In genomic region chrX:153539171-153539978, GRCh38 we compare ENCODE assay signal across 8 cellular contexts. TPM values are rescaled to one million over a fixed set of nuclear protein-coding genes. Genes with fewer than 3 reads are reported as not detected.
DNase-seq lines count a peak whose midpoint lies in the region; ATAC-seq and TF ChIP-seq lines count a peak whose summit lies in the region.

No MANE protein-coding gene starts in this region.

- H3K9me3 ChIP-seq in DND-41 (ENCODE audit: insufficient read depth, low read length, severe bottlenecking) (no peaks in the 10 kb centered on the region), colonic mucosa (no peaks in the 10 kb centered on the region), liver (ENCODE audit: control insufficient read depth in 4 of 4, low read length in 3 of 4) (no peaks in the 10 kb centered on the region)

- H3K27ac Mint-ChIP-seq in GM23338 = no peak overlapping the region
- H3K27ac Mint-ChIP-seq in activated CD4-positive, alpha-beta T cell treated with anti-CD3 and anti-CD28 coated beads for 36 hours = no peak overlapping the region

- peak; percentile 94 for ATAC-seq in DND-41 (ENCODE audit: insufficient read depth, low read depth)
- ATAC-seq in GM23338 = peak; percentile 87
- ATAC-seq in activated CD4-positive, alpha-beta T cell treated with anti-CD3 and anti-CD28 coated beads for 36 hours = peak; percentile 93

- 37% methylated on average over 31 of the region's 31 CpGs for WGBS in liver

- no peaks in the 10 kb centered on the region for H3K36me3 ChIP-seq in DND-41 (ENCODE audit: insufficient read depth, low read length)
- no peaks in the 10 kb centered on the region for H3K36me3 ChIP-seq in GM23338 (ENCODE audit: insufficient read depth)
- no peaks in the 10 kb centered on the region for H3K36me3 ChIP-seq in colonic mucosa
- no peaks in the 10 kb centered on the region for H3K36me3 ChIP-seq in liver (ENCODE audit: control insufficient read depth in 4 of 4, insufficient read depth in 3 of 4, low read depth in 1 of 4, low read length in 3 of 4)

- no peaks in the 10 kb centered on the region for H3K4me1 ChIP-seq in DND-41 (ENCODE audit: insufficient read depth, low read length)
- no peaks in the 10 kb centered on the region for H3K4me1 ChIP-seq in GM23338 (ENCODE audit: insufficient read depth)
- no peaks in the 10 kb centered on the region for H3K4me1 ChIP-seq in colonic mucosa
- H3K4me1 ChIP-seq in liver (ENCODE audit: control insufficient read depth in 4 of 4, insufficient read depth in 4 of 4, low read length in 3 of 4) = peaks cover 0 to 9% (median 4%) of the 10 kb centered on the region in 4 donors

- H4K20me1 ChIP-seq in DND-41 (ENCODE audit: insufficient read depth, low read length) = no peaks in the 10 kb centered on the region
- H4K20me1 ChIP-seq in GM23338 (replicated peaks; ENCODE audit: insufficient read depth) = no peaks in the 10 kb centered on the region

- CTCF ChIA-PET in activated CD4-positive, alpha-beta T cell treated with anti-CD3 and anti-CD28 coated beads for 36 hours (lab: Charles Lee) = interaction anchor here (0.5 to 2.7 kb wide), 19 partner anchors 10 to 200 kb away, joined by 3 to 33 read pairs (median 4); partner anchors contain the start of gene DUSP9

- no peaks in the 10 kb centered on the region for H3K36me3 Mint-ChIP-seq in GM23338 (ENCODE audit: low read depth)
- no peaks in the 10 kb centered on the region for H3K36me3 Mint-ChIP-seq in activated CD4-positive, alpha-beta T cell treated with anti-CD3 and anti-CD28 coated beads for 36 hours (ENCODE audit: low read depth)

- H3K27me3 ChIP-seq in DND-41 (ENCODE audit: insufficient read depth, low read length, poor library complexity) = no peaks in the 10 kb centered on the region
- no peaks in the 10 kb centered on the region for H3K27me3 ChIP-seq in GM23338 (ENCODE audit: insufficient read depth)
- no peaks in the 10 kb centered on the region for H3K27me3 ChIP-seq in colonic mucosa
- H3K27me3 ChIP-seq in liver (ENCODE audit: control insufficient read depth in 4 of 4, insufficient read depth in 4 of 4, low read length in 3 of 4) = no peaks in the 10 kb centered on the region

- no peaks in the 10 kb centered on the region for H3K79me2 ChIP-seq in DND-41 (ENCODE audit: insufficient read depth, low read length)
- no peaks in the 10 kb centered on the region for H3K79me2 ChIP-seq in GM23338 (replicated peaks; ENCODE audit: insufficient read depth)

- no peak overlapping the region for H3K4me2 ChIP-seq in DND-41 (ENCODE audit: insufficient read depth, low read length)
- no peak overlapping the region for H3K4me2 ChIP-seq in GM23338

- no peak overlapping the region for H3K4me3 ChIP-seq in DND-41 (ENCODE audit: low read depth in 1 of 2, low read length in 2 of 2)
- no peak overlapping the region for H3K4me3 ChIP-seq in GM23338
- H3K4me3 ChIP-seq in colonic mucosa = no peak overlapping the region
- H3K4me3 ChIP-seq in liver (ENCODE audit: low read depth in 1 of 3, low read length in 3 of 3) = no peak overlapping the region

- TF ChIP-seq CTCF in DND-41 (IDR thresholded peaks at IDR 0.05; ENCODE audit: borderline replicate concordance, extremely low read depth, low read length, poor library complexity, severe bottlenecking) (peak; percentile 83), GM23338 (conservative IDR thresholded peaks at IDR 0.05; ENCODE audit: low read depth in 2 of 2) (peak; percentile 63 to 89), colonic mucosa (IDR thresholded peaks at IDR 0.05) (peak; percentile 79), liver (IDR thresholded peaks at IDR 0.05; ENCODE audit: low read depth, low read length, missing input control) (peak; percentile 84)

- H3K9me3 Mint-ChIP-seq in GM23338 = no peaks in the 10 kb centered on the region
- H3K9me3 Mint-ChIP-seq in activated CD4-positive, alpha-beta T cell treated with anti-CD3 and anti-CD28 coated beads for 36 hours (ENCODE audit: low read depth) = no peaks in the 10 kb centered on the region

- intact Hi-C loops in activated CD4-positive, alpha-beta T cell treated with anti-CD3 and anti-CD28 coated beads for 36 hours (cut with DNase I, micrococcal nuclease) = loop anchor here (1.0 to 5.0 kb wide), 4 partner anchors 110 to 129 kb away; no protein-coding TSS in a partner anchor
- intact Hi-C loops in colonic mucosa (cut with DNase I) = loop anchor here (5.0 kb wide), 1 partner anchor 128 kb away; no protein-coding TSS in a partner anchor

- H3K9me2 ChIP-seq in GM23338 (ENCODE audit: insufficient read depth) = no peaks in the 10 kb centered on the region

- H3K27me3 Mint-ChIP-seq in GM23338 (ENCODE audit: insufficient read depth, low read depth, poor library complexity) = peaks cover 2% of the 10 kb centered on the region
- peaks cover 2% of the 10 kb centered on the region for H3K27me3 Mint-ChIP-seq in activated CD4-positive, alpha-beta T cell treated with anti-CD3 and anti-CD28 coated beads for 36 hours

- H3K4me3 Mint-ChIP-seq in GM23338 = no peak overlapping the region
- H3K4me3 Mint-ChIP-seq in activated CD4-positive, alpha-beta T cell treated with anti-CD3 and anti-CD28 coated beads for 36 hours = no peak overlapping the region

- no peaks in the 10 kb centered on the region for H3F3A ChIP-seq in GM23338 (replicated peaks; ENCODE audit: low read depth)

- DNase-seq in DND-41 (peak; percentile 52), GM23338 (ENCODE audit: low spot score) (peak; percentile 69), NCI-H1092 (lab: John Stamatoyannopoulos, UW) (peak; percentile 40), colonic mucosa (peak; percentile 68), mesenteric fat pad (ENCODE audit: low spot score) (no peak)
- DNase-seq in activated CD4-positive, alpha-beta T cell treated with anti-CD3 and anti-CD28 coated beads for 36 hours = peak; percentile 73
- peak; percentile 22 to 38 (median 27) for DNase-seq in stimulated activated CD4-positive, alpha-beta T cell treated with anti-CD3 and anti-CD28 coated beads, TNF-alpha, amount 100 ng/mL, for 48 hours (ENCODE audit: low read depth in 3 of 3)

- H3K9ac ChIP-seq in DND-41 (ENCODE audit: low read depth, low read length) (no peak overlapping the region), colonic mucosa (ENCODE audit: low read depth in 2 of 2, low read length in 2 of 2) (no peak overlapping the region), liver (ENCODE audit: low read depth in 1 of 2, low read length in 2 of 2) (no peak overlapping the region)

- H2AFZ ChIP-seq in DND-41 (ENCODE audit: low read depth, low read length) (no peak overlapping the region), GM23338 (no peak overlapping the region)

- H3K27ac ChIP-seq in DND-41 (ENCODE audit: low read length) = no peak overlapping the region
- H3K27ac ChIP-seq in GM23338 (ENCODE audit: low read depth) = no peak overlapping the region
- no peak overlapping the region for H3K27ac ChIP-seq in colonic mucosa
- no peak overlapping the region for H3K27ac ChIP-seq in liver (ENCODE audit: low read depth in 1 of 2, low read length in 2 of 2)

- peak; percentile 78 to 88 for TF ChIP-seq RAD21 in liver (IDR thresholded peaks at IDR 0.05)

- H3K4me1 Mint-ChIP-seq in GM23338 = no peaks in the 10 kb centered on the region
- no peaks in the 10 kb centered on the region for H3K4me1 Mint-ChIP-seq in activated CD4-positive, alpha-beta T cell treated with anti-CD3 and anti-CD28 coated beads for 36 hours

- POLR2A ChIA-PET in activated CD4-positive, alpha-beta T cell treated with anti-CD3 and anti-CD28 coated beads for 36 hours (lab: Charles Lee) = no interaction called here

TF ChIP-seq in GM23338, 12 proteins besides CTCF, POLR2A, EP300 and RAD21 (continues in another document):
- TF ChIP-seq EZH2phosphoT487 (IDR thresholded peaks at IDR 0.05; ENCODE audit: unreplicated experiment) = no peak

TF ChIP-seq in liver, 16 proteins besides CTCF, POLR2A, EP300 and RAD21:
- TF ChIP-seq RXRA (IDR thresholded peaks at IDR 0.05) (peak in 1 of 2 donors; percentile 15), TAF1 (conservative IDR thresholded peaks at IDR 0.05) (no peak), HNF4G (IDR thresholded peaks at IDR 0.05) (no peak), FOXA1 (IDR thresholded peaks at IDR 0.05) (no peak)

RNA-seq across cellular contexts. Expression of gene ATP2B3, which starts 21.9 kb away (rescaled TPM):
- total RNA-seq in GM23338 (2014; rRNA removed; shearing (Covaris generic)) = 0.17 and 0.54 TPM in 2 replicates
- polyA plus RNA-seq in GM23338 (2016; fragmentation: Nextera tagmentation; extraction: Ambion mirVana) (0.09 TPM in 1 of 2 replicates, not detected in the other), liver (not detected)
- total RNA-seq in activated CD4-positive, alpha-beta T cell treated with anti-CD3 and anti-CD28 coated beads for 36 hours = not detected
- total RNA-seq in colonic mucosa (under 1 TPM in 1 of 2 donors, not detected in 1; 0.24 TPM), liver (not detected), mesenteric fat pad (not detected)

RNA-seq across cellular contexts. Expression of gene BGN, which starts 44.6 kb away (rescaled TPM):
- total RNA-seq in GM23338 (2014; rRNA removed; shearing (Covaris generic)) = 0.23 and 0.87 TPM in 2 replicates
- polyA plus RNA-seq in GM23338 (2016; fragmentation: Nextera tagmentation; extraction: Ambion mirVana) (0.71 and 1.8 TPM in 2 replicates), liver (100 to 1,000 TPM in 1 of 2 donors, 10 to 100 TPM in 1; 58.8 to 131 TPM)
- not detected for total RNA-seq in activated CD4-positive, alpha-beta T cell treated with anti-CD3 and anti-CD28 coated beads for 36 hours
- total RNA-seq in colonic mucosa (10 to 100 TPM in 1 of 2 donors, 1 to 10 TPM in 1; 6.0 to 11.4 TPM), liver (10 to 100 TPM; 11.7 to 30.7 TPM), mesenteric fat pad (72.1 TPM)

RNA-seq across cellular contexts. Expression of gene CCNQ, which starts 59.6 kb away (rescaled TPM):
- 18.3 and 30.2 TPM in 2 replicates for total RNA-seq in GM23338 (2014; rRNA removed; shearing (Covaris generic))
- polyA plus RNA-seq in GM23338 (2016; fragmentation: Nextera tagmentation; extraction: Ambion mirVana) (19.4 and 23.9 TPM in 2 replicates), liver (10 to 100 TPM in 1 of 2 donors, 1 to 10 TPM in 1; 9.9 to 14.7 TPM)
- 10 to 100 TPM; 13.9 to 14.7 TPM for total RNA-seq in activated CD4-positive, alpha-beta T cell treated with anti-CD3 and anti-CD28 coated beads for 36 hours
- total RNA-seq in colonic mucosa (10 to 100 TPM; 16.3 to 24.0 TPM), liver (1 to 10 TPM; 8.9 to 9.7 TPM), mesenteric fat pad (16.3 TPM)
